8 cellular contexts compared by ENCODE assay signal in genomic region chr17:34997355-34997862, GRCh38. TPM values are rescaled to one million over a fixed set of nuclear protein-coding genes. Genes with fewer than 3 reads are reported as not detected.
A peak's percentile ranks its signal among the peaks of the same experiment; 100 is the strongest.
DNase-seq lines count a peak whose midpoint lies in the region; ATAC-seq and TF ChIP-seq lines count a peak whose summit lies in the region.

No MANE protein-coding gene starts in this region.

- H3K4me3 ChIP-seq in mucosa of descending colon = no peak overlapping the region
- H3K4me3 ChIP-seq in vagina = no peak overlapping the region

- intact Hi-C loops in Right ventricle myocardium inferior (cut with DNase I) = loop anchor here (1.0 kb wide), 1 partner anchor 122 kb away; the partner anchor contains the start of gene RAD51D
- intact Hi-C loops in cardiac septum (cut with DNase I) = loop anchor here (2.0 to 5.0 kb wide), 3 partner anchors 65 to 121 kb away; partner anchors contain the start of genes RAD51D and RFFL
- intact Hi-C loops in mucosa of descending colon (cut with DNase I, micrococcal nuclease) = loop anchor here (5.0 to 10.0 kb wide), 2 partner anchors 97 to 120 kb away; partner anchors contain the start of gene RAD51D (in 1 of the 2)
- intact Hi-C loops in vagina (cut with DNase I) = no loop called here

- no peaks in the 10 kb centered on the region for H3K27me3 ChIP-seq in vagina

- H3K9me3 ChIP-seq in mucosa of descending colon (no peaks in the 10 kb centered on the region), vagina (no peaks in the 10 kb centered on the region)

- TF ChIP-seq CTCF in mucosa of descending colon (IDR thresholded peaks at IDR 0.05) (no peak), vagina (IDR thresholded peaks at IDR 0.05) (no peak)

- peak overlapping the region; percentile 53 for H3K27ac ChIP-seq in vagina

- no peaks in the 10 kb centered on the region for H3K4me1 ChIP-seq in mucosa of descending colon (ENCODE audit: low read depth)
- peaks cover 19% of the 10 kb centered on the region for H3K4me1 ChIP-seq in vagina

- DNase-seq in Right ventricle myocardium inferior (ENCODE audit: missing footprints) (no peak), cardiac septum (ENCODE audit: low spot score) (no peak), mucosa of descending colon (peak in 1 of 3 donors; percentile 46), vagina (ENCODE audit: extremely low spot score in 2 of 2) (no peak), putamen (ENCODE audit: low spot score) (no peak)
- no peak for DNase-seq in activated CD4-positive, alpha-beta T cell treated with anti-CD3 and anti-CD28 coated beads, Interleukin-2, amount 50 U/mL, for 48 hours

- TF ChIP-seq POLR2A in vagina (IDR thresholded peaks at IDR 0.05) = no peak

- peaks cover 3% of the 10 kb centered on the region for H3K36me3 ChIP-seq in mucosa of descending colon (ENCODE audit: low read depth)
- peaks cover 0 to 36% of the 10 kb centered on the region in 2 donors for H3K36me3 ChIP-seq in vagina

- ATAC-seq in Right ventricle myocardium inferior = peak; percentile 71
- ATAC-seq in esophagus mucosa = peak; percentile 30
- peak; percentile 8 for ATAC-seq in mucosa of descending colon
- no peak for ATAC-seq in GM21723 (IDR thresholded peaks at IDR 0.05; ENCODE audit: unreplicated experiment)

RNA-seq across cellular contexts. Expression of gene LIG3, which starts 17.1 kb away (rescaled TPM):
- total RNA-seq in Right ventricle myocardium inferior (20.5 TPM), cardiac septum (20.1 TPM), esophagus mucosa (22.8 TPM), mucosa of descending colon (10 to 100 TPM; 29.4 to 48.9 (median 35.3) TPM), vagina (30.0 TPM)

RNA-seq across cellular contexts. Expression of gene ZNF830, which starts 36.1 kb away (rescaled TPM):
- total RNA-seq in Right ventricle myocardium inferior = 9.8 TPM
- 8.7 TPM for total RNA-seq in cardiac septum
- total RNA-seq in esophagus mucosa = 7.7 TPM
- total RNA-seq in mucosa of descending colon = 10 to 100 TPM; 10.8 to 21.6 (median 12.6) TPM
- total RNA-seq in vagina = 7.6 TPM

RNA-seq across cellular contexts. Expression of gene CCT6B, which starts 36.1 kb away (rescaled TPM):
- total RNA-seq in Right ventricle myocardium inferior = 1.4 TPM
- 2.2 TPM for total RNA-seq in cardiac septum
- 0.96 TPM for total RNA-seq in esophagus mucosa
- total RNA-seq in mucosa of descending colon = 1 to 10 TPM; 1.0 to 2.7 (median 2.1) TPM
- 1.7 TPM for total RNA-seq in vagina
